ENCODE assay signal across 24 cellular contexts in the genomic region with DNA sequence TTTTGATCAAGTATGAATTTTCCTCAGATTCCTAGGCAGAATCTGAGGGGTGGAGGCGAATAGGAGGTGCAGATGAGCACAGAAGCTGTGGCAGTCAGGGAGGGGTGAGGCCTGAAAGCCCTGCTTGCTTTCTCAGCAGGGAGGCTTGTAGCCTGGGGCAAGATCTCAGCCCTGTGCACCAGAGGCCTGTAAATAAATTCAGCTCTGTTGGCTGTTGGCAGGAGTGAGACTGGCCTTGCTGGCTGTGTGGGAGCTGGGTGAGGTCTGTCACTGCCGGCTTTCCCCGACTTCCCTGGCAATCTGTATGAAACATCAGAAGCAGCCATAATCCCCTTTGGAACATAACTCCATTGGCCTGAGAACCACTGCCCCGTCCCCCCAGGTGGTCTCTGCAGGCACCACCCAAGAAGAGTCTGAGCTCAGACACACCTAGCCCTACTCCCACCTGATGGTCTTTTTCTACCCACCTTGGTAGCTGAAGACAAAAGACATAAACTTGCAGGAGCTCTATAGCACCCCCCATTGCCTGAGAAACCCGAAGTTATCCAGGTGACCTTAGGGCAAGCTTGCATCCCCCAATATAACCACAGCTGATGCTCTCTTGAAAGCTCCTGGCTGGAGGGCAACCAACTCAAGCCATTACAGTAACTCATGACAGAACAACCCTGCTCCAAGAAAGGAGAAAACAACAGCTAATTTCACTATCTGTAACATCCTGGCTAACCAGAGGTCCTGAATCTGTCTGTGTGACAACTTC. TPM values are rescaled to one million over a fixed set of nuclear protein-coding genes. Genes with fewer than 3 reads are reported as not detected.
DNase-seq lines count a peak whose midpoint lies in the region; ATAC-seq, FAIRE-seq and TF ChIP-seq lines count a peak whose summit lies in the region.
"Had no signal": no experiment of that assay in that cellular context is flagged by ENCODE, and none has a peak within 500 bp of the region (broad histone marks: within the 10 kb centered on the region; RNA-seq: fewer than 3 reads in every experiment).

No MANE protein-coding gene starts in this region.

- H3K4me1 ChIP-seq in GM23248 (ENCODE audit: insufficient read depth), result peaks cover 52% of the 10 kb centered on the region
- H3K4me1 ChIP-seq: esophagus muscularis mucosa, left ventricle myocardium inferior, tibial nerve had no signal

- peaks cover 16% of the 10 kb centered on the region for H3K4me1 Mint-ChIP-seq in nephron progenitor cell
- no peaks in the 10 kb centered on the region for H3K4me1 Mint-ChIP-seq in activated naive CD4-positive, alpha-beta T cell treated with anti-CD3 and anti-CD28 coated beads, Interleukin-2, amount 10 ng/mL, durations not matched to agents 7 days and 5 days
- H3K4me1 Mint-ChIP-seq: activated CD4-positive, alpha-beta T cell treated with anti-CD3 and anti-CD28 coated beads, Interleukin-2, amount 10 ng/mL, durations not matched to agents 7 days and 5 days; activated naive CD8-positive, alpha-beta T cell treated with anti-CD3 and anti-CD28 coated beads, Interleukin-2, amount 50 U/mL, for 24 hours had no signal

- no peak overlapping the region for H3K4me3 Mint-ChIP-seq in nephron progenitor cell
- no peak overlapping the region for H3K4me3 Mint-ChIP-seq in activated naive CD4-positive, alpha-beta T cell treated with anti-CD3 and anti-CD28 coated beads, Interleukin-2, amount 10 ng/mL, durations not matched to agents 7 days and 5 days
- H3K4me3 Mint-ChIP-seq: activated CD4-positive, alpha-beta T cell treated with anti-CD3 and anti-CD28 coated beads, Interleukin-2, amount 10 ng/mL, durations not matched to agents 7 days and 5 days; activated naive CD8-positive, alpha-beta T cell treated with anti-CD3 and anti-CD28 coated beads, Interleukin-2, amount 50 U/mL, for 24 hours; activated T-cell treated with anti-CD3 and anti-CD28 coated beads, Interleukin-2, amount 50 U/mL, for 24 hours; CD8-positive, alpha-beta T cell; natural killer cell treated with Interleukin-12 subunit alpha and Interleukin-12 subunit beta and Interleukin-15 and Interleukin-18, amount 100 ng/mL, for 72 hours had no signal

- H3K27ac Mint-ChIP-seq in nephron progenitor cell, result peak overlapping the region; percentile 30
- no peak overlapping the region for H3K27ac Mint-ChIP-seq in activated naive CD4-positive, alpha-beta T cell treated with anti-CD3 and anti-CD28 coated beads, Interleukin-2, amount 10 ng/mL, durations not matched to agents 7 days and 5 days
- H3K27ac Mint-ChIP-seq: activated CD4-positive, alpha-beta T cell treated with anti-CD3 and anti-CD28 coated beads, Interleukin-2, amount 10 ng/mL, durations not matched to agents 7 days and 5 days; activated naive CD8-positive, alpha-beta T cell treated with anti-CD3 and anti-CD28 coated beads, Interleukin-2, amount 50 U/mL, for 24 hours; activated T-cell treated with anti-CD3 and anti-CD28 coated beads, Interleukin-2, amount 50 U/mL, for 24 hours; CD8-positive, alpha-beta T cell; natural killer cell treated with Interleukin-12 subunit alpha and Interleukin-12 subunit beta and Interleukin-15 and Interleukin-18, amount 100 ng/mL, for 72 hours had no signal

- peaks cover 100% of the 10 kb centered on the region for H3K79me2 ChIP-seq in GM23248 (ENCODE audit: insufficient read depth)

- H3K27me3 Mint-ChIP-seq in nephron progenitor cell (ENCODE audit: low read depth, poor library complexity), result no peaks in the 10 kb centered on the region
- H3K27me3 Mint-ChIP-seq in activated naive CD4-positive, alpha-beta T cell treated with anti-CD3 and anti-CD28 coated beads, Interleukin-2, amount 10 ng/mL, durations not matched to agents 7 days and 5 days, result no peaks in the 10 kb centered on the region

- no peaks in the 10 kb centered on the region for H3K9me3 Mint-ChIP-seq in nephron progenitor cell
- H3K9me3 Mint-ChIP-seq in activated naive CD4-positive, alpha-beta T cell treated with anti-CD3 and anti-CD28 coated beads, Interleukin-2, amount 10 ng/mL, durations not matched to agents 7 days and 5 days, result no peaks in the 10 kb centered on the region
- H3K9me3 Mint-ChIP-seq: activated CD4-positive, alpha-beta T cell treated with anti-CD3 and anti-CD28 coated beads, Interleukin-2, amount 10 ng/mL, durations not matched to agents 7 days and 5 days; activated naive CD8-positive, alpha-beta T cell treated with anti-CD3 and anti-CD28 coated beads, Interleukin-2, amount 50 U/mL, for 24 hours; activated T-cell treated with anti-CD3 and anti-CD28 coated beads, Interleukin-2, amount 50 U/mL, for 24 hours; CD8-positive, alpha-beta T cell; natural killer cell treated with Interleukin-12 subunit alpha and Interleukin-12 subunit beta and Interleukin-15 and Interleukin-18, amount 100 ng/mL, for 72 hours had no signal

- H3K36me3 Mint-ChIP-seq in nephron progenitor cell (ENCODE audit: low read depth), result no peaks in the 10 kb centered on the region
- no peaks in the 10 kb centered on the region for H3K36me3 Mint-ChIP-seq in activated naive CD4-positive, alpha-beta T cell treated with anti-CD3 and anti-CD28 coated beads, Interleukin-2, amount 10 ng/mL, durations not matched to agents 7 days and 5 days
- H3K36me3 Mint-ChIP-seq: CD8-positive, alpha-beta T cell; natural killer cell treated with Interleukin-12 subunit alpha and Interleukin-12 subunit beta and Interleukin-15 and Interleukin-18, amount 100 ng/mL, for 72 hours had no signal

- peak overlapping the region; percentile 1; the same call in 1 of the 2 replicates for H3K9ac ChIP-seq in GM23248
- H3K9ac ChIP-seq: KMS-11 had no signal

- TF ChIP-seq POLR2A in GM12891 (IDR thresholded peaks at IDR 0.05; ENCODE audit: low read depth, low read length), result no peak

- no peak overlapping the region for H3K4me3 ChIP-seq in GM23248
- no peak overlapping the region for H3K4me3 ChIP-seq in choroid plexus epithelial cell (ENCODE audit: low read depth, low read length)
- H3K4me3 ChIP-seq: esophagus muscularis mucosa, hepatocyte, left ventricle myocardium inferior, tibial nerve had no signal

- DNase-seq in GM23248 (peak; percentile 51), NCI-H2081 (lab: John Stamatoyannopoulos, UW) (peak; percentile 68 to 92), choroid plexus epithelial cell (ENCODE audit: low read depth) (peak; percentile 20), nephron progenitor cell (no peak), GM12891 (ENCODE audit: insufficient read length, low spot score) (no peak)
- DNase-seq in activated naive CD4-positive, alpha-beta T cell treated with anti-CD3 and anti-CD28 coated beads, Interleukin-2, amount 10 ng/mL, durations not matched to agents 7 days and 5 days, result no peak
- DNase-seq in activated T-cell treated with anti-CD3 and anti-CD28 coated beads, Interleukin-2, amount 50 U/mL, for 1 hour, result no peak
- DNase-seq: activated CD4-positive, alpha-beta T cell treated with anti-CD3 and anti-CD28 coated beads, Interleukin-2, amount 10 ng/mL, durations not matched to agents 7 days and 5 days; activated naive CD8-positive, alpha-beta T cell treated with anti-CD3 and anti-CD28 coated beads, Interleukin-2, amount 50 U/mL, for 24 hours; activated T-cell treated with anti-CD3 and anti-CD28 coated beads, Interleukin-2, amount 50 U/mL, for 24 hours; CD8-positive, alpha-beta T cell; GOT3; left ventricle myocardium inferior; NCI-H187; NCI-H82; stimulated activated CD4-positive, alpha-beta T cell treated with anti-CD3 and anti-CD28 coated beads, Interleukin-2, amount 100 ng/mL, for 24 hours had no signal

- no peak for FAIRE-seq in GM12891 (lab: Jason Lieb, UNC)
- FAIRE-seq: GM18507 had no signal

- H3K4me2 ChIP-seq in GM23248 (ENCODE audit: unreplicated experiment), result peak overlapping the region; percentile 14
- H3K4me2 ChIP-seq: hepatocyte, KMS-11 had no signal

- in situ Hi-C loops in GM23248 (cut with MboI), result no loop called here

- 71 to 74% methylated on average over 5 of the region's 5 CpGs for WGBS in GM23248 (ENCODE audit: low coverage in 1 of 2, low lambda C conversion rate in 2 of 2, missing lambda C conversion rate in 2 of 2), 2 experiments

- no peak overlapping the region for H2AFZ ChIP-seq in GM23248
- H2AFZ ChIP-seq: hepatocyte had no signal

- no peak for ATAC-seq in GM21576 (IDR thresholded peaks at IDR 0.05; ENCODE audit: unreplicated experiment)
- ATAC-seq: activated naive CD8-positive, alpha-beta T cell treated with anti-CD3 and anti-CD28 coated beads, Interleukin-2, amount 50 U/mL, for 24 hours; CD8-positive, alpha-beta T cell; natural killer cell treated with Interleukin-12 subunit alpha and Interleukin-12 subunit beta and Interleukin-15 and Interleukin-18, amount 100 ng/mL, for 72 hours; Right ventricle myocardium inferior had no signal

- CTCF ChIA-PET in activated naive CD4-positive, alpha-beta T cell treated with anti-CD3 and anti-CD28 coated beads, Interleukin-2, amount 10 ng/mL, durations not matched to agents 7 days and 5 days (lab: Charles Lee), result no interaction called here

- H3F3A ChIP-seq in GM23248 (ENCODE audit: insufficient read depth), result peaks cover 30% of the 10 kb centered on the region

- H3K27me3 ChIP-seq in GM23248 (replicated peaks; ENCODE audit: insufficient read depth), result no peaks in the 10 kb centered on the region
- H3K27me3 ChIP-seq: hepatocyte, tibial nerve had no signal

- no peaks in the 10 kb centered on the region for H3K9me2 ChIP-seq in GM23248 (ENCODE audit: insufficient read depth)

- peaks cover 51% of the 10 kb centered on the region for H4K20me1 ChIP-seq in GM23248 (ENCODE audit: insufficient read depth)

- TF ChIP-seq CTCF in choroid plexus epithelial cell (conservative IDR thresholded peaks at IDR 0.05; ENCODE audit: low read depth, low read length) (no peak), nephron progenitor cell (IDR thresholded peaks at IDR 0.05) (no peak)

- H3K36me3 ChIP-seq in GM23248 (ENCODE audit: low read depth), result peaks cover 5% of the 10 kb centered on the region; the same call in 1 of the 2 replicates
- H3K36me3 ChIP-seq: esophagus muscularis mucosa, left ventricle myocardium inferior, tibial nerve had no signal

- H3K27ac ChIP-seq in GM23248, result peak overlapping the region; percentile 6; the same call in 1 of the 2 replicates
- H3K27ac ChIP-seq: esophagus muscularis mucosa, hepatocyte, KMS-11, left ventricle myocardium inferior, tibial nerve had no signal

- H3K9me3 ChIP-seq in GM23248 (ENCODE audit: low read depth), result no peaks in the 10 kb centered on the region
- H3K9me3 ChIP-seq: esophagus muscularis mucosa, left ventricle myocardium inferior, tibial nerve had no signal

TF ChIP-seq in GM12891, 5 proteins besides CTCF, POLR2A, EP300 and RAD21:
- no peak for TF ChIP-seq POLR2AphosphoS5 (IDR thresholded peaks at IDR 0.05; ENCODE audit: low read depth, low read length)

RNA-seq across cellular contexts. Expression of a gene that starts 32.3 kb away (rescaled TPM):
- 95.6 and 126 TPM in 2 replicates for total RNA-seq in GM23248 (2014; rRNA removed; shearing (Covaris generic))
- 145 and 149 TPM in 2 replicates for polyA plus RNA-seq in GM23248 (2016; fragmentation: Nextera tagmentation; extraction: Ambion mirVana)
- polyA plus RNA-seq in GM12891 (2012; ENCODE audit: low read depth, missing spikeins), result not detected
- total RNA-seq: CD8-positive, alpha-beta T cell; natural killer cell treated with Interleukin-12 subunit alpha and Interleukin-12 subunit beta and Interleukin-15 and Interleukin-18, amount 100 ng/mL, for 72 hours had no signal

Comparison
In these comparisons a context has a peak if more than half of its experiments do, and no peak if none do; other contexts are left out.
1. DNase-seq: peak in GM23248 (single experiment), NCI-H2081 (2 of 2) and choroid plexus epithelial cell (single experiment); none in nephron progenitor cell (single experiment), GM12891 (single experiment), activated naive CD4-positive, alpha-beta T cell treated with anti-CD3 and anti-CD28 coated beads, Interleukin-2, amount 10 ng/mL, durations not matched to agents 7 days and 5 days (single experiment) and activated T-cell treated with anti-CD3 and anti-CD28 coated beads, Interleukin-2, amount 50 U/mL, for 1 hour (single experiment).